ENCODE assay signal across 18 cellular contexts in the genomic region with DNA sequence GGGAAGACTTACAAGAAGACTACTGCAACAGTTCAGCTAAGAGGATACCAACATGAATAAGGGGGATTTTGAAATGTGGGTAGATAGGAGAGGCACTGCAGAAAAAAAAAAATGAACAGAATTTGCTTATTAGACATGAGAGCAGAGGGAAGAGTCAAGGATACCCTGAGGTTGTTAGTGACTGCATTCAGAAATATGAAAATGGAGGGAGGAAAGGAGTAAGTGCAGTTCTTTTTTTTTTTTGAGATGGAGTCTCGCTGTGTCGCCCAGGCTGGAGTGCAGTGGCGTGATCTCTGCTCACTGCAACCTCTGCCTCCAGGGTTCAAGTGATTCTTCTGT. TPM values are rescaled to one million over a fixed set of nuclear protein-coding genes. Genes with fewer than 3 reads are reported as not detected.
DNase-seq lines count a peak whose midpoint lies in the region; ATAC-seq and TF ChIP-seq lines count a peak whose summit lies in the region.
"Had no signal": no experiment of that assay in that cellular context is flagged by ENCODE, and none has a peak within 500 bp of the region (broad histone marks: within the 10 kb centered on the region; RNA-seq: fewer than 3 reads in every experiment).

No MANE protein-coding gene starts in this region.

- no peak overlapping the region for H3K4me3 Mint-ChIP-seq in activated CD4-positive, alpha-beta T cell treated with anti-CD3 and anti-CD28 coated beads, Interleukin-2, amount 10 ng/mL, durations not matched to agents 7 days and 5 days
- peak overlapping the region in 3 of 4 donors; percentile 6 to 65 (median 19) for H3K4me3 Mint-ChIP-seq in IgD-negative memory B cell
- H3K4me3 Mint-ChIP-seq in activated T-helper 17 cell treated with anti-CD3 and anti-CD28 coated beads, Interleukin-2, amount 50 U/mL, for 72 hours = no peak overlapping the region
- peak overlapping the region; percentile 75 for H3K4me3 Mint-ChIP-seq in natural killer cell treated with Interleukin-12 subunit alpha and Interleukin-12 subunit beta and Interleukin-15 and Interleukin-18, amount 100 ng/mL, for 72 hours

- H3K36me3 Mint-ChIP-seq in activated CD4-positive, alpha-beta T cell treated with anti-CD3 and anti-CD28 coated beads, Interleukin-2, amount 10 ng/mL, durations not matched to agents 7 days and 5 days (ENCODE audit: low read depth) = peaks cover 12% of the 10 kb centered on the region
- H3K36me3 Mint-ChIP-seq in IgD-negative memory B cell = peaks cover 3% of the 10 kb centered on the region
- H3K36me3 Mint-ChIP-seq in activated T-helper 17 cell treated with anti-CD3 and anti-CD28 coated beads, Interleukin-2, amount 50 U/mL, for 72 hours (ENCODE audit: low read depth) = no peaks in the 10 kb centered on the region
- H3K36me3 Mint-ChIP-seq in natural killer cell treated with Interleukin-12 subunit alpha and Interleukin-12 subunit beta and Interleukin-15 and Interleukin-18, amount 100 ng/mL, for 72 hours = peaks cover 5% of the 10 kb centered on the region

- in situ Hi-C loops in GM13976 (cut with MboI; ENCODE audit: low sequenced_read_pairs, unreplicated experiment) = no loop called here

- H3K27me3 Mint-ChIP-seq in activated CD4-positive, alpha-beta T cell treated with anti-CD3 and anti-CD28 coated beads, Interleukin-2, amount 10 ng/mL, durations not matched to agents 7 days and 5 days = no peaks in the 10 kb centered on the region
- H3K27me3 Mint-ChIP-seq in IgD-negative memory B cell = no peaks in the 10 kb centered on the region
- H3K27me3 Mint-ChIP-seq in activated T-helper 17 cell treated with anti-CD3 and anti-CD28 coated beads, Interleukin-2, amount 50 U/mL, for 72 hours = no peaks in the 10 kb centered on the region
- no peaks in the 10 kb centered on the region for H3K27me3 Mint-ChIP-seq in natural killer cell treated with Interleukin-12 subunit alpha and Interleukin-12 subunit beta and Interleukin-15 and Interleukin-18, amount 100 ng/mL, for 72 hours

- CTCF ChIA-PET in activated CD4-positive, alpha-beta T cell treated with anti-CD3 and anti-CD28 coated beads, Interleukin-2, amount 10 ng/mL, durations not matched to agents 7 days and 5 days (lab: Charles Lee) = interaction anchor here (0.8 kb wide), 1 partner anchor 34 kb away, joined by 3 read pairs; no protein-coding TSS in a partner anchor

- POLR2A ChIA-PET in activated CD4-positive, alpha-beta T cell treated with anti-CD3 and anti-CD28 coated beads, Interleukin-2, amount 10 ng/mL, durations not matched to agents 7 days and 5 days (lab: Charles Lee) = no interaction called here

- H3K4me1 Mint-ChIP-seq in activated CD4-positive, alpha-beta T cell treated with anti-CD3 and anti-CD28 coated beads, Interleukin-2, amount 10 ng/mL, durations not matched to agents 7 days and 5 days = peaks cover 41% of the 10 kb centered on the region
- peaks cover 34 to 54% (median 54%) of the 10 kb centered on the region in 3 donors for H3K4me1 Mint-ChIP-seq in IgD-negative memory B cell
- H3K4me1 Mint-ChIP-seq in activated T-helper 17 cell treated with anti-CD3 and anti-CD28 coated beads, Interleukin-2, amount 50 U/mL, for 72 hours = peaks cover 38% of the 10 kb centered on the region
- H3K4me1 Mint-ChIP-seq in natural killer cell treated with Interleukin-12 subunit alpha and Interleukin-12 subunit beta and Interleukin-15 and Interleukin-18, amount 100 ng/mL, for 72 hours (ENCODE audit: low read depth in 2 of 2) = peaks cover 47 to 49% of the 10 kb centered on the region in 2 donors

- peak overlapping the region; percentile 64 for H3K27ac Mint-ChIP-seq in activated CD4-positive, alpha-beta T cell treated with anti-CD3 and anti-CD28 coated beads, Interleukin-2, amount 10 ng/mL, durations not matched to agents 7 days and 5 days
- peak overlapping the region; percentile 42 to 86 (median 65) for H3K27ac Mint-ChIP-seq in IgD-negative memory B cell
- H3K27ac Mint-ChIP-seq in activated T-helper 17 cell treated with anti-CD3 and anti-CD28 coated beads, Interleukin-2, amount 50 U/mL, for 72 hours = peak overlapping the region; percentile 4
- H3K27ac Mint-ChIP-seq in natural killer cell treated with Interleukin-12 subunit alpha and Interleukin-12 subunit beta and Interleukin-15 and Interleukin-18, amount 100 ng/mL, for 72 hours = peak overlapping the region; percentile 85 to 89

- TF ChIP-seq CTCF in GM13976 (IDR thresholded peaks at IDR 0.05; ENCODE audit: borderline replicate concordance, control extremely low read depth, extremely low read depth, insufficient read depth, missing control alignments) = no peak

- DNase-seq in activated CD4-positive, alpha-beta T cell treated with anti-CD3 and anti-CD28 coated beads, Interleukin-2, amount 10 ng/mL, durations not matched to agents 7 days and 5 days = no peak
- no peak for DNase-seq in activated CD4-positive, alpha-beta T cell treated with anti-CD3 and anti-CD28 coated beads for 48 hours
- DNase-seq in natural killer cell treated with Interleukin-12 subunit alpha and Interleukin-12 subunit beta and Interleukin-15 and Interleukin-18, amount 100 ng/mL, for 72 hours (ENCODE audit: low spot score) = no peak
- DNase-seq in NCI-H345 treated with DMSO at 0.1 percent for 48 hours (lab: John Stamatoyannopoulos, UW; ENCODE audit: unreplicated experiment) (no peak), ecto neural progenitor cell (ENCODE audit: low spot score) (no peak), GM13976 (ENCODE audit: low spot score) (no peak)
- DNase-seq: activated naive CD4-positive, alpha-beta T cell; brain microvascular endothelial cell; colonic mucosa; DMS79 treated with DMSO at 0.1 percent for 48 hours; heart right ventricle; NCI-H526; occipital lobe; retina; stimulated activated CD8-positive, alpha-beta memory T cell treated with anti-CD3 and anti-CD28 coated beads, Interleukin-4, amount 100 ng/mL, for 48 hours had no signal

- no peaks in the 10 kb centered on the region for H3K9me3 Mint-ChIP-seq in activated CD4-positive, alpha-beta T cell treated with anti-CD3 and anti-CD28 coated beads, Interleukin-2, amount 10 ng/mL, durations not matched to agents 7 days and 5 days
- H3K9me3 Mint-ChIP-seq in IgD-negative memory B cell = no peaks in the 10 kb centered on the region
- H3K9me3 Mint-ChIP-seq in activated T-helper 17 cell treated with anti-CD3 and anti-CD28 coated beads, Interleukin-2, amount 50 U/mL, for 72 hours = no peaks in the 10 kb centered on the region
- no peaks in the 10 kb centered on the region for H3K9me3 Mint-ChIP-seq in natural killer cell treated with Interleukin-12 subunit alpha and Interleukin-12 subunit beta and Interleukin-15 and Interleukin-18, amount 100 ng/mL, for 72 hours

- ATAC-seq in activated T-helper 17 cell treated with anti-CD3 and anti-CD28 coated beads, Interleukin-2, amount 50 U/mL, for 72 hours (replicated peaks) = no peak
- ATAC-seq in natural killer cell treated with Interleukin-12 subunit alpha and Interleukin-12 subunit beta and Interleukin-15 and Interleukin-18, amount 100 ng/mL, for 72 hours = peak in 1 of 2 donors; percentile 29
- ATAC-seq: Right ventricle myocardium inferior had no signal

RNA-seq across cellular contexts. Expression of gene INPP5B, which starts 23.3 kb away (rescaled TPM):
- 10 to 100 TPM; 31.5 to 33.8 TPM for total RNA-seq in activated CD4-positive, alpha-beta T cell treated with anti-CD3 and anti-CD28 coated beads, Interleukin-2, amount 10 ng/mL, durations not matched to agents 7 days and 5 days
- 24.2 TPM for polyA plus RNA-seq in IgD-negative memory B cell
- 10 to 100 TPM; 21.6 to 26.9 TPM for total RNA-seq in activated T-helper 17 cell treated with anti-CD3 and anti-CD28 coated beads, Interleukin-2, amount 50 U/mL, for 72 hours
- total RNA-seq in natural killer cell treated with Interleukin-12 subunit alpha and Interleukin-12 subunit beta and Interleukin-15 and Interleukin-18, amount 100 ng/mL, for 72 hours = 10 to 100 TPM; 48.1 to 86.0 TPM

Comparison
In these comparisons a context has a peak if more than half of its experiments do, and no peak if none do; other contexts are left out.
1. H3K27ac Mint-ChIP-seq: peak in every context shown above with its lines; median percentile 87 in natural killer cell treated with Interleukin-12 subunit alpha and Interleukin-12 subunit beta and Interleukin-15 and Interleukin-18, amount 100 ng/mL, for 72 hours; 65 in IgD-negative memory B cell; 64 in activated CD4-positive, alpha-beta T cell treated with anti-CD3 and anti-CD28 coated beads, Interleukin-2, amount 10 ng/mL, durations not matched to agents 7 days and 5 days; 4 in activated T-helper 17 cell treated with anti-CD3 and anti-CD28 coated beads, Interleukin-2, amount 50 U/mL, for 72 hours.
2. H3K4me3 Mint-ChIP-seq: peak in IgD-negative memory B cell (3 of 4) and natural killer cell treated with Interleukin-12 subunit alpha and Interleukin-12 subunit beta and Interleukin-15 and Interleukin-18, amount 100 ng/mL, for 72 hours (single experiment); none in activated CD4-positive, alpha-beta T cell treated with anti-CD3 and anti-CD28 coated beads, Interleukin-2, amount 10 ng/mL, durations not matched to agents 7 days and 5 days (single experiment) and activated T-helper 17 cell treated with anti-CD3 and anti-CD28 coated beads, Interleukin-2, amount 50 U/mL, for 72 hours (single experiment).